In the genomic region with DNA sequence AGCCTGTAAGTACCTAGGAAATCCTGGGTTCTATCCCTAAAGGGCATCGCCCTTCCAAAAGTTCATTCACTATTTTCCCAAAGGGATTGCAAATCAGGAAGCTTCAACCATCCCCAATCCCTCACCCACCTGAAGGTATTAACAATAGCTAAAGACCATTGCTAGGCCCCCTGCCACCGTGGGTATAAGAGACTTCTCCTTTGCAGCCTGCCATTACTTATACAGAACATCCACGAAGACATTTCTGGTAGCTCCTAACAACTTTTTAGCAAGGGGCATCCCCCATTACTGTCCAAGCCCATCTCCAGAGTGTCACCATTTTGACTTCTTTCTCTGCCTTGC, we compare ENCODE assay signal across 8 cellular contexts. TPM values are rescaled to one million over a fixed set of nuclear protein-coding genes. Genes with fewer than 3 reads are reported as not detected.
DNase-seq lines count a peak whose midpoint lies in the region; ATAC-seq, FAIRE-seq and TF ChIP-seq lines count a peak whose summit lies in the region.

No MANE protein-coding gene starts in this region.

- no peaks in the 10 kb centered on the region for H3K36me3 Mint-ChIP-seq in activated CD8-positive, alpha-beta memory T cell treated with anti-CD3 and anti-CD28 coated beads, Interleukin-2, amount 10 ng/mL, durations not matched to agents 7 days and 5 days
- H3K36me3 Mint-ChIP-seq in type B pancreatic cell: no peaks in the 10 kb centered on the region

- in situ Hi-C loops in HepG2 (cut with HindIII; ENCODE audit: extremely low pct_ligation_motif_present, low pct_unique_long_range_greater_than_20kb): no loop called here

- peaks cover 34% of the 10 kb centered on the region for H3K27me3 Mint-ChIP-seq in activated CD8-positive, alpha-beta memory T cell treated with anti-CD3 and anti-CD28 coated beads, Interleukin-2, amount 10 ng/mL, durations not matched to agents 7 days and 5 days
- H3K27me3 Mint-ChIP-seq in type B pancreatic cell: peaks cover 7% of the 10 kb centered on the region

- CTCF ChIA-PET in activated CD8-positive, alpha-beta memory T cell treated with anti-CD3 and anti-CD28 coated beads, Interleukin-2, amount 10 ng/mL, durations not matched to agents 7 days and 5 days (lab: Charles Lee): interaction anchor here (1.0 to 10.9 kb wide), 8 partner anchors 12 to 184 kb away, joined by 3 to 229 read pairs (median 52); a partner anchor contains a TSS
- CTCF ChIA-PET in HepG2 (lab: Yijun Ruan, JAX; ENCODE audit: low intra/inter-chr PET ratio, low total read pairs): interaction anchor here (1.4 kb wide), 1 partner anchor 157 kb away, joined by 4 read pairs; no protein-coding TSS in a partner anchor

- H3K4me3 Mint-ChIP-seq in activated CD8-positive, alpha-beta memory T cell treated with anti-CD3 and anti-CD28 coated beads, Interleukin-2, amount 10 ng/mL, durations not matched to agents 7 days and 5 days: peak overlapping the region; percentile 76
- peak overlapping the region; percentile 91 for H3K4me3 Mint-ChIP-seq in type B pancreatic cell

- 0% methylated on average over 3 of the region's 3 CpGs for WGBS in HepG2 (ENCODE audit: low lambda C conversion rate)
- WGBS in prostate gland: 25% methylated on average over 3 of the region's 3 CpGs

- no peak overlapping the region for H3K9ac ChIP-seq in HepG2 (ENCODE audit: insufficient read depth, low read depth, low read length)

- H3K4me3 ChIP-seq in cardiac muscle cell (peak overlapping the region; percentile 74), HepG2 (replicated peaks in 1 of 3; ENCODE audit: insufficient read depth in 1 of 3, low read depth in 2 of 3, low read length in 3 of 3) (peak overlapping the region; percentile 48 to 95 (median 94); a peak in 4 of 6 replicates), prostate gland (no peak overlapping the region)

- TF ChIP-seq POLR2A in HepG2 (IDR thresholded peaks at IDR 0.05; ENCODE audit: insufficient read depth in 1 of 2, low read depth in 2 of 2, low read length in 2 of 2): no peak
- TF ChIP-seq POLR2A in prostate gland (IDR thresholded peaks at IDR 0.05): no peak

- POLR2A ChIA-PET in HepG2 (lab: Yijun Ruan, JAX): interaction anchor here (1.0 kb wide), 3 partner anchors 30 to 170 kb away, joined by 3 read pairs; no protein-coding TSS in a partner anchor

- no peak for ATAC-seq in Right ventricle myocardium superior (ENCODE audit: poor library complexity)
- no peak for ATAC-seq in activated CD8-positive, alpha-beta memory T cell treated with anti-CD3 and anti-CD28 coated beads, Interleukin-2, amount 10 ng/mL, durations not matched to agents 7 days and 5 days
- ATAC-seq in HepG2: no peak

- H3K27ac Mint-ChIP-seq in activated CD8-positive, alpha-beta memory T cell treated with anti-CD3 and anti-CD28 coated beads, Interleukin-2, amount 10 ng/mL, durations not matched to agents 7 days and 5 days: peak overlapping the region; percentile 54
- peak overlapping the region; percentile 77 for H3K27ac Mint-ChIP-seq in type B pancreatic cell

- H3K27ac ChIP-seq in cardiac muscle cell (no peak overlapping the region), HepG2 (ENCODE audit: extremely low read length, insufficient read depth, low read length) (no peak overlapping the region), prostate gland (no peak overlapping the region)

- FAIRE-seq in HepG2 (lab: Jason Lieb, UNC): no peak

- DNase-seq in cardiac muscle cell (ENCODE audit: low read depth in 1 of 2, low spot score in 1 of 2) (no peak), Right ventricle myocardium superior (no peak), HepG2 (ENCODE audit: low spot score) (no peak), type B pancreatic cell (ENCODE audit: extremely low spot score, unreplicated experiment) (no peak), prostate gland (ENCODE audit: low spot score) (no peak), NCI-H524 treated with DMSO at 0.1 percent for 48 hours (lab: John Stamatoyannopoulos, UW) (no peak), NCI-H524 (lab: John Stamatoyannopoulos, UW) (no peak)
- no peak for DNase-seq in activated CD8-positive, alpha-beta memory T cell treated with anti-CD3 and anti-CD28 coated beads, Interleukin-2, amount 10 ng/mL, durations not matched to agents 7 days and 5 days

- intact Hi-C loops in Right ventricle myocardium superior (cut with DNase I) (no loop called here), HepG2 (cut with micrococcal nuclease; ENCODE audit: unreplicated experiment) (no loop called here), prostate gland (cut with DNase I) (no loop called here)

- H3K36me3 ChIP-seq in cardiac muscle cell (no peaks in the 10 kb centered on the region), HepG2 (replicated peaks in 1 of 2; ENCODE audit: control insufficient read depth in 1 of 2, insufficient read depth in 2 of 2, low read length in 2 of 2) (peaks cover 0 to 2% of the 10 kb centered on the region in 2 experiments; a peak in 1 of 5 replicates), prostate gland (no peaks in the 10 kb centered on the region)

- H3K79me2 ChIP-seq in HepG2 (ENCODE audit: insufficient read depth, low read length): no peaks in the 10 kb centered on the region

- no peaks in the 10 kb centered on the region for H4K20me1 ChIP-seq in HepG2 (ENCODE audit: insufficient read depth, low read length)

- peak overlapping the region; percentile 89 for H2AFZ ChIP-seq in HepG2 (ENCODE audit: low read length)

- H3K4me1 ChIP-seq in cardiac muscle cell (ENCODE audit: low read depth) (no peaks in the 10 kb centered on the region), HepG2 (ENCODE audit: insufficient read depth, low read length) (peaks cover 28% of the 10 kb centered on the region), prostate gland (replicated peaks) (peaks cover 4% of the 10 kb centered on the region)

- no peaks in the 10 kb centered on the region for H3K9me3 Mint-ChIP-seq in activated CD8-positive, alpha-beta memory T cell treated with anti-CD3 and anti-CD28 coated beads, Interleukin-2, amount 10 ng/mL, durations not matched to agents 7 days and 5 days (ENCODE audit: low read depth)
- H3K9me3 Mint-ChIP-seq in type B pancreatic cell: no peaks in the 10 kb centered on the region

- TF ChIP-seq EP300 in HepG2 (IDR thresholded peaks at IDR 0.05; ENCODE audit: low read depth in 2 of 2, low read length in 2 of 2) (no peak), HepG2 (CRISPR knock-in tag; IDR thresholded peaks at IDR 0.05; ENCODE audit: borderline replicate concordance) (no peak)

- H3K9me3 ChIP-seq in cardiac muscle cell (ENCODE audit: low read depth) (no peaks in the 10 kb centered on the region), HepG2 (ENCODE audit: low read length) (no peaks in the 10 kb centered on the region), prostate gland (no peaks in the 10 kb centered on the region)

- peaks cover 21% of the 10 kb centered on the region for H3K4me1 Mint-ChIP-seq in activated CD8-positive, alpha-beta memory T cell treated with anti-CD3 and anti-CD28 coated beads, Interleukin-2, amount 10 ng/mL, durations not matched to agents 7 days and 5 days
- peaks cover 43% of the 10 kb centered on the region for H3K4me1 Mint-ChIP-seq in type B pancreatic cell (ENCODE audit: unreplicated experiment)

- no peak for TF ChIP-seq RAD21 in HepG2 (CRISPR knock-in tag; IDR thresholded peaks at IDR 0.05)

- peak overlapping the region; percentile 88 for H3K4me2 ChIP-seq in HepG2 (ENCODE audit: low read depth, low read length)

- no TSS peak for BruUV-seq in HepG2 (replicated peaks; lab: Mats Ljungman, UMichigan)

- no peak for TF ChIP-seq CTCF in cardiac muscle cell (IDR thresholded peaks at IDR 0.05; ENCODE audit: low read depth, low read length)
- TF ChIP-seq CTCF in HepG2 (CRISPR knock-in tag; IDR thresholded peaks at IDR 0.05): no peak
- TF ChIP-seq CTCF in type B pancreatic cell (conservative IDR thresholded peaks at IDR 0.05): no peak
- TF ChIP-seq CTCF in prostate gland (IDR thresholded peaks at IDR 0.05): no peak

- H3K27me3 ChIP-seq in cardiac muscle cell: peaks cover 40% of the 10 kb centered on the region
- no peaks in the 10 kb centered on the region; a peak in 1 of 5 replicates for H3K27me3 ChIP-seq in HepG2 (ENCODE audit: control insufficient read depth in 1 of 2, insufficient read depth in 2 of 2, low read length in 2 of 2)
- H3K27me3 ChIP-seq in prostate gland (replicated peaks; ENCODE audit: insufficient read depth): no peaks in the 10 kb centered on the region

TF ChIP-seq in HepG2, 621 proteins besides CTCF, POLR2A, EP300 and RAD21:
- no peak for TF ChIP-seq EHMT2 (IDR thresholded peaks at IDR 0.05; ENCODE audit: borderline replicate concordance, low read depth, low read length)
- peak; percentile 5; the same call in 1 of the 2 replicates for TF ChIP-seq KDM4B (CRISPR knock-in tag; IDR thresholded peaks at IDR 0.05)

RNA-seq across cellular contexts. Expression of a gene that starts 0.4 kb away (rescaled TPM):
- total RNA-seq in cardiac muscle cell (54.2 and 57.2 TPM in 2 replicates), Right ventricle myocardium superior (16.5 TPM), HepG2 (2016; rRNA removed; fragmentation: Illumina TruSeq; extraction: Trizol) (35.6 and 36.9 TPM in 2 replicates), type B pancreatic cell (ENCODE audit: low replicate concordance) (48.3 and 52.5 TPM in 2 replicates), prostate gland (10 to 100 TPM; 51.7 to 54.9 TPM)
- polyA plus RNA-seq in cardiac muscle cell (39.8 and 50.9 TPM in 2 replicates), HepG2 (2011; rRNA removed) (31.9 and 36.1 TPM in 2 replicates)
- total RNA-seq in activated CD8-positive, alpha-beta memory T cell treated with anti-CD3 and anti-CD28 coated beads, Interleukin-2, amount 10 ng/mL, durations not matched to agents 7 days and 5 days: 10 to 100 TPM; 24.1 to 27.1 TPM
- total RNA-seq in HepG2 (2016; cell fraction: cytosol; rRNA removed; fragmentation: Illumina TruSeq; extraction: Trizol; ENCODE audit: low read depth): 47.1 and 69.5 TPM in 2 replicates
- 33.2 and 38.5 TPM in 2 replicates for total RNA-seq in HepG2 (2016; cell fraction: insoluble cytoplasmic fraction; rRNA removed; fragmentation: Illumina TruSeq; extraction: Trizol)
- total RNA-seq in HepG2 (2016; cell fraction: membrane; rRNA removed; fragmentation: Illumina TruSeq; extraction: Trizol): 50.2 and 62.2 TPM in 2 replicates
- total RNA-seq in HepG2 (2016; cell fraction: nucleus; rRNA removed; fragmentation: Illumina TruSeq; extraction: Trizol): 19.8 and 23.2 TPM in 2 replicates
- 28.5 and 39.2 TPM in 2 replicates for polyA plus RNA-seq in HepG2 (2011; cell fraction: cytosol; rRNA removed)
- polyA plus RNA-seq in HepG2 (2011; cell fraction: nucleus; rRNA removed): 27.2 and 35.2 TPM in 2 replicates
- 19.2 and 20.4 TPM in 2 replicates for polyA plus RNA-seq in HepG2 (2012)
- polyA plus RNA-seq in HepG2 (2016; cell fraction: cytosol; fragmentation: Illumina TruSeq; extraction: Trizol; ENCODE audit: low read depth): 48.5 and 64.8 TPM in 2 replicates
- polyA plus RNA-seq in HepG2 (2016; cell fraction: insoluble cytoplasmic fraction; fragmentation: Illumina TruSeq; extraction: Trizol; ENCODE audit: low read depth): 32.5 and 38.2 TPM in 2 replicates
- 43.2 and 48.1 TPM in 2 replicates for polyA plus RNA-seq in HepG2 (2016; cell fraction: membrane; fragmentation: Illumina TruSeq; extraction: Trizol; ENCODE audit: low read depth)
- 35.0 and 38.8 TPM in 2 replicates for polyA plus RNA-seq in HepG2 (2016; cell fraction: nucleus; fragmentation: Illumina TruSeq; extraction: Trizol; ENCODE audit: insufficient read depth, low read depth)
- polyA minus RNA-seq in HepG2 (2011; rRNA and poly(A)+ RNA removed; ENCODE audit: low replicate concordance): 30.8 and 73.6 TPM in 2 replicates
- polyA minus RNA-seq in HepG2 (2011; cell fraction: cytosol; rRNA and poly(A)+ RNA removed): 7.7 TPM in 2 replicates
- polyA minus RNA-seq in HepG2 (2011; cell fraction: nucleus; rRNA and poly(A)+ RNA removed): 22.7 and 32.0 TPM in 2 replicates

Comparison
In these comparisons a context has a peak if more than half of its experiments do, and no peak if none do; other contexts are left out.
1. H3K4me3 ChIP-seq: peak in cardiac muscle cell (single experiment) and HepG2 (3 of 3); none in prostate gland (0 of 2).